1 cellular context compared by ENCODE assay signal in the genomic region with DNA sequence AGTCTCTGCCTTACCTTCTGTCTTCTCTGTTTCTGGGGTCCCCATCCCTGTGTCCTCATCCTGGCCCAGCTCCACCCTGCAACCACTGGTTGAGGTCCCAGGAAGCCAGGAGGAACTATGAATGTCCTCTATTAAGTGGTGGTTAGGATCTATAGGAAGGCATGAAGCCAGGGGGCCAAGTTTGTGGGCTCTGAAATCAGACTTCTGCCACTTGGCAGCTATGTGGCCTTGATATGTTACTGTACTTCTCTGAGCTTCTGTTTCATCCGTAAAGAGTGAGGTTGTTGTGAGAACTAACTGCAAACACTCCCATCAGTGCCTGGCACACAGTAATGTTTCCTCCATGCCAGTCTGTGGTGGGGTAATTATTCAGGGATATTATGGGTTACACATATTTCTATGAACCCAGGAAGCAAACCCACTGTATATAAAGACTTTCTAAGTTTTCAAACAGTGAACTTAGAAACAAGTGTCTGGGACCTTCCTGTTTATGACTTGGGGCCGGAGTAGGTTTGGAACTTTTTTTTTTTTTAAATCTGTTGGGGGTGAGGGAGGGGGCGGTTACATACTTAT.
TF ChIP-seq lines count a peak whose summit lies in the region.

No MANE protein-coding gene starts in this region.

TF ChIP-seq in SK-N-SH, 30 proteins besides CTCF, POLR2A, EP300 and RAD21:
- TF ChIP-seq YY1 (IDR thresholded peaks at IDR 0.05; ENCODE audit: low read depth) (no peak), GABPA (IDR thresholded peaks at IDR 0.05; ENCODE audit: low read depth) (no peak)
- TF ChIP-seq, protein P1, sequence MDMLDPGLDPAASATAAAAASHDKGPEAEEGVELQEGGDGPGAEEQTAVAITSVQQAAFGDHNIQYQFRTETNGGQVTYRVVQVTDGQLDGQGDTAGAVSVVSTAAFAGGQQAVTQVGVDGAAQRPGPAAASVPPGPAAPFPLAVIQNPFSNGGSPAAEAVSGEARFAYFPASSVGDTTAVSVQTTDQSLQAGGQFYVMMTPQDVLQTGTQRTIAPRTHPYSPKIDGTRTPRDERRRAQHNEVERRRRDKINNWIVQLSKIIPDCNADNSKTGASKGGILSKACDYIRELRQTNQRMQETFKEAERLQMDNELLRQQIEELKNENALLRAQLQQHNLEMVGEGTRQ (IDR thresholded peaks at IDR 0.05; ENCODE audit: borderline replicate concordance, low read depth, low read length): no peak
TF ChIP-seq in SK-N-SH: peak in this region for 0.
